Comparison of ENCODE assay signal across 8 cellular contexts in genomic region chr19:53772943-53773342, GRCh38. TPM values are rescaled to one million over a fixed set of nuclear protein-coding genes. Genes with fewer than 3 reads are reported as not detected.
DNase-seq lines count a peak whose midpoint lies in the region; ATAC-seq and TF ChIP-seq lines count a peak whose summit lies in the region.

No MANE protein-coding gene starts in this region.

- TF ChIP-seq POLR2A in gastroesophageal sphincter (IDR thresholded peaks at IDR 0.05), result no peak

- peaks cover 70% of the 10 kb centered on the region for H3K27me3 ChIP-seq in gastroesophageal sphincter

- no peaks in the 10 kb centered on the region for H3K36me3 ChIP-seq in gastroesophageal sphincter

- no peaks in the 10 kb centered on the region for H3K9me3 ChIP-seq in gastroesophageal sphincter

- no peaks in the 10 kb centered on the region for H3K4me1 ChIP-seq in gastroesophageal sphincter

- in situ Hi-C loops in GM13977 (cut with MboI; ENCODE audit: low pct_unique_long_range_greater_than_20kb, low sequenced_read_pairs, unreplicated experiment), result no loop called here

- ATAC-seq in gastroesophageal sphincter, result no peak
- ATAC-seq in HG03342 (IDR thresholded peaks at IDR 0.05; ENCODE audit: unreplicated experiment), result no peak

- no peak overlapping the region for H3K4me3 ChIP-seq in AG10803 (ENCODE audit: low read length)
- no peak overlapping the region for H3K4me3 ChIP-seq in gastroesophageal sphincter

- DNase-seq in AG10803 (ENCODE audit: low read depth), result peak; percentile 58
- peak; percentile 43 for DNase-seq in GM13977 (ENCODE audit: low spot score)
- DNase-seq in NCI-H69 (lab: John Stamatoyannopoulos, UW), result peak; percentile 65
- DNase-seq in activated CD8-positive, alpha-beta memory T cell treated with anti-CD3 and anti-CD28 coated beads, Interleukin-2, amount 50 U/mL, for 48 hours, result peak; percentile 54
- peak; percentile 22 for DNase-seq in putamen (ENCODE audit: low spot score)
- DNase-seq in GOT3 (lab: John Stamatoyannopoulos, UW), result no peak

- 10 to 12% methylated on average over 5 of the region's 5 CpGs for WGBS in gastroesophageal sphincter (ENCODE audit: low coverage in 1 of 2), 2 donors

- no peak for TF ChIP-seq EP300 in gastroesophageal sphincter (IDR thresholded peaks at IDR 0.05)

- peak; percentile 79 for TF ChIP-seq CTCF in AG10803 (conservative IDR thresholded peaks at IDR 0.05; ENCODE audit: low read length)
- peak; percentile 46 for TF ChIP-seq CTCF in GM13977 (IDR thresholded peaks at IDR 0.05; ENCODE audit: extremely low read depth, insufficient read depth, missing control alignments)
- peak; percentile 50 to 65 (median 54) for TF ChIP-seq CTCF in gastroesophageal sphincter (IDR thresholded peaks at IDR 0.05)

- H3K27ac ChIP-seq in gastroesophageal sphincter, result no peak overlapping the region

RNA-seq across cellular contexts. Expression of gene NLRP12, which starts 51.2 kb away (rescaled TPM):
- total RNA-seq in gastroesophageal sphincter, result 1 to 10 TPM in 1 of 4 donors, under 1 TPM in 3; 0.23 to 1.1 (median 0.28) TPM
